In genomic region chr1:6044481-6045109, GRCh38 we compare ENCODE assay signal across 1 cellular context.
TF ChIP-seq lines count a peak whose summit lies in the region.

No MANE protein-coding gene starts in this region.

TF ChIP-seq in WTC11, 78 proteins besides CTCF, POLR2A, EP300 and RAD21:
- TF ChIP-seq HMGA2 (CRISPR knock-in tag; IDR thresholded peaks at IDR 0.05) (no peak), SMAD4 (CRISPR knock-in tag; IDR thresholded peaks at IDR 0.05) (no peak), ZNF219 (CRISPR knock-in tag; IDR thresholded peaks at IDR 0.05; ENCODE audit: borderline replicate concordance) (no peak), MAX (CRISPR knock-in tag; IDR thresholded peaks at IDR 0.05) (no peak), KAT7 (CRISPR knock-in tag; IDR thresholded peaks at IDR 0.05; ENCODE audit: borderline replicate concordance) (no peak), ATF6 (CRISPR knock-in tag; IDR thresholded peaks at IDR 0.05) (no peak), TP53 (CRISPR knock-in tag; IDR thresholded peaks at IDR 0.05) (no peak), NR3C1 (CRISPR knock-in tag; conservative IDR thresholded peaks at IDR 0.05; ENCODE audit: low read depth) (no peak), ZMAT4 (CRISPR knock-in tag; IDR thresholded peaks at IDR 0.05) (no peak), ZNF671 (CRISPR knock-in tag; IDR thresholded peaks at IDR 0.05) (no peak), NR1H2 (CRISPR knock-in tag; IDR thresholded peaks at IDR 0.05) (no peak)
